Comparison of ENCODE assay signal across 1 cellular context in genomic region chr1:14987829-14988603, GRCh38.
TF ChIP-seq lines count a peak whose summit lies in the region.

No MANE protein-coding gene starts in this region.

TF ChIP-seq in SK-N-SH, 30 proteins besides CTCF, POLR2A, EP300 and RAD21 (continued from another document):
- TF ChIP-seq RFX5 (IDR thresholded peaks at IDR 0.05; ENCODE audit: low read length) (no peak), USF1 (IDR thresholded peaks at IDR 0.05; ENCODE audit: borderline replicate concordance, low read depth) (no peak)
TF ChIP-seq in SK-N-SH: peak in this region for 0.
